8 cellular contexts compared by ENCODE assay signal in genomic region chrX:47233333-47234113, GRCh38. TPM values are rescaled to one million over a fixed set of nuclear protein-coding genes. Genes with fewer than 3 reads are reported as not detected.
DNase-seq lines count a peak whose midpoint lies in the region; ATAC-seq and TF ChIP-seq lines count a peak whose summit lies in the region.

No MANE protein-coding gene starts in this region.

- peak overlapping the region; percentile 88 for H3K4me3 Mint-ChIP-seq in activated T-cell treated with anti-CD3 and anti-CD28 coated beads, Interleukin-2, amount 50 U/mL, for 4 hours

- DNase-seq in DMS53 treated with DMSO at 0.1 percent for 48 hours (lab: John Stamatoyannopoulos, UW; ENCODE audit: unreplicated experiment), result peak; percentile 97
- DNase-seq in KBM-7, result peak; percentile 97
- DNase-seq in PC-9, result peak; percentile 83 to 85
- peak; percentile 96 for DNase-seq in activated T-cell treated with anti-CD3 and anti-CD28 coated beads, Interleukin-2, amount 50 U/mL, for 4 hours
- peak; percentile 98 for DNase-seq in esophagus muscularis mucosa (ENCODE audit: extremely low spot score)
- DNase-seq in stimulated activated CD8-positive, alpha-beta memory T cell treated with anti-CD3 and anti-CD28 coated beads, Interleukin-7, amount 100 ng/mL, for 24 hours (ENCODE audit: low read depth), result peak; percentile 76

- H3K9me2 ChIP-seq in PC-9 (ENCODE audit: insufficient read depth), result no peaks in the 10 kb centered on the region

- in situ Hi-C loops in KBM-7 (cut with MboI; ENCODE audit: low pct_unique_long_range_greater_than_20kb, low sequenced_read_pairs), result no loop called here

- CTCF ChIA-PET in PC-9 (lab: Charles Lee), result no interaction called here

- no peaks in the 10 kb centered on the region for H3K27me3 ChIP-seq in PC-9 (ENCODE audit: insufficient read depth, low read depth)
- no peaks in the 10 kb centered on the region for H3K27me3 ChIP-seq in esophagus muscularis mucosa
- no peaks in the 10 kb centered on the region for H3K27me3 ChIP-seq in muscle layer of duodenum (ENCODE audit: low read depth, low read length)

- H3K4me3 ChIP-seq in PC-9 (peak overlapping the region; percentile 62), esophagus muscularis mucosa (peak overlapping the region; percentile 61 to 66 (median 63)), muscle layer of duodenum (ENCODE audit: low read depth in 1 of 2, low read length in 2 of 2) (peak overlapping the region; percentile 59 to 70)

- POLR2A ChIA-PET in PC-9 (lab: Charles Lee; ENCODE audit: unreplicated experiment), result interaction anchor here (0.6 kb wide), 1 partner anchor 289 kb away, joined by 6 read pairs; no protein-coding TSS in a partner anchor

- peaks cover 22% of the 10 kb centered on the region for H3K79me2 ChIP-seq in PC-9 (ENCODE audit: low read depth)

- no peak for TF ChIP-seq POLR2A in esophagus muscularis mucosa (IDR thresholded peaks at IDR 0.05; ENCODE audit: low read depth)

- peak; percentile 42 for TF ChIP-seq EP300 in esophagus muscularis mucosa (IDR thresholded peaks at IDR 0.05)

- TF ChIP-seq CTCF in PC-9 (conservative IDR thresholded peaks at IDR 0.05), result no peak
- no peak for TF ChIP-seq CTCF in esophagus muscularis mucosa (IDR thresholded peaks at IDR 0.05)

- peak overlapping the region; percentile 96 for H3K27ac ChIP-seq in PC-9
- peak overlapping the region; percentile 89 to 96 (median 92) for H3K27ac ChIP-seq in esophagus muscularis mucosa (replicated peaks in 1 of 4)
- peak overlapping the region; percentile 96 for H3K27ac ChIP-seq in muscle layer of duodenum (ENCODE audit: low read length)

- WGBS in esophagus muscularis mucosa, result 23% methylated on average over 43 of the region's 51 CpGs

- H3K27me3 Mint-ChIP-seq in activated T-cell treated with anti-CD3 and anti-CD28 coated beads, Interleukin-2, amount 50 U/mL, for 4 hours (ENCODE audit: low read depth), result no peaks in the 10 kb centered on the region

- ATAC-seq in GM21723 (IDR thresholded peaks at IDR 0.05; ENCODE audit: unreplicated experiment), result peak; percentile 87
- ATAC-seq in activated T-cell treated with anti-CD3 and anti-CD28 coated beads, Interleukin-2, amount 50 U/mL, for 4 hours, result peak; percentile 90 to 91

- no peaks in the 10 kb centered on the region for H4K20me1 ChIP-seq in PC-9 (ENCODE audit: insufficient read depth)

- no peaks in the 10 kb centered on the region for H3K9me3 ChIP-seq in PC-9 (ENCODE audit: insufficient read depth, low read depth)
- no peaks in the 10 kb centered on the region for H3K9me3 ChIP-seq in esophagus muscularis mucosa
- H3K9me3 ChIP-seq in muscle layer of duodenum (ENCODE audit: control insufficient read depth in 1 of 2, low read length in 2 of 2), result no peaks in the 10 kb centered on the region

- intact Hi-C loops in PC-9 (cut with micrococcal nuclease; ENCODE audit: unreplicated experiment), result loop anchor here (1.0 to 5.0 kb wide), 3 partner anchors 15 to 129 kb away; partner anchors contain the start of gene CDK16
- intact Hi-C loops in esophagus muscularis mucosa (cut with DNase I), result no loop called here

- no TSS peak for BruUV-seq in PC-9 (replicated peaks; lab: Mats Ljungman, UMichigan)

- peaks cover 17% of the 10 kb centered on the region for H3K4me1 Mint-ChIP-seq in activated T-cell treated with anti-CD3 and anti-CD28 coated beads, Interleukin-2, amount 50 U/mL, for 4 hours (ENCODE audit: low read depth)

- peaks cover 8% of the 10 kb centered on the region for H3K36me3 Mint-ChIP-seq in activated T-cell treated with anti-CD3 and anti-CD28 coated beads, Interleukin-2, amount 50 U/mL, for 4 hours (ENCODE audit: insufficient read depth)

- no peaks in the 10 kb centered on the region for H3K4me1 ChIP-seq in PC-9 (replicated peaks; ENCODE audit: insufficient read depth)
- H3K4me1 ChIP-seq in esophagus muscularis mucosa, result peaks cover 0 to 30% (median 16%) of the 10 kb centered on the region in 4 donors
- peaks cover 5 to 10% of the 10 kb centered on the region in 2 donors for H3K4me1 ChIP-seq in muscle layer of duodenum (ENCODE audit: control insufficient read depth in 1 of 2, insufficient read depth in 2 of 2, low read length in 2 of 2)

- H3K36me3 ChIP-seq in PC-9 (ENCODE audit: low read depth) (no peaks in the 10 kb centered on the region), esophagus muscularis mucosa (peaks cover 3 to 14% (median 13%) of the 10 kb centered on the region in 4 donors), muscle layer of duodenum (ENCODE audit: control insufficient read depth in 1 of 2, insufficient read depth in 2 of 2, low read length in 2 of 2) (peaks cover under 1 to 2% of the 10 kb centered on the region in 2 donors)

- H3K9me3 Mint-ChIP-seq in activated T-cell treated with anti-CD3 and anti-CD28 coated beads, Interleukin-2, amount 50 U/mL, for 4 hours, result no peaks in the 10 kb centered on the region

- peak overlapping the region; percentile 66 for H3K4me2 ChIP-seq in PC-9

- no peaks in the 10 kb centered on the region for H3F3A ChIP-seq in PC-9 (ENCODE audit: insufficient read depth, low read depth)

- H2AFZ ChIP-seq in PC-9, result no peak overlapping the region

RNA-seq across cellular contexts. Expression of gene USP11, which starts 0.7 kb away (rescaled TPM):
- 25.3 and 30.9 TPM in 2 replicates for total RNA-seq in PC-9 (2021)
- 10 to 100 TPM; 13.5 to 18.8 (median 16.0) TPM for total RNA-seq in activated T-cell treated with anti-CD3 and anti-CD28 coated beads, Interleukin-2, amount 50 U/mL, for 4 hours
- total RNA-seq in esophagus muscularis mucosa, result 10 to 100 TPM; 23.3 to 44.1 (median 38.2) TPM

RNA-seq across cellular contexts. Expression of gene CDK16, which starts 15.0 kb away (rescaled TPM):
- total RNA-seq in PC-9 (2021) (67.7 and 82.1 TPM in 2 replicates), esophagus muscularis mucosa (10 to 100 TPM; 51.9 to 87.1 (median 65.4) TPM)
- total RNA-seq in activated T-cell treated with anti-CD3 and anti-CD28 coated beads, Interleukin-2, amount 50 U/mL, for 4 hours, result 10 to 100 TPM; 45.4 to 51.4 (median 49.4) TPM

RNA-seq across cellular contexts. Expression of gene UBA1, which starts 39.9 kb away (rescaled TPM):
- total RNA-seq in PC-9 (2021) (121 and 126 TPM in 2 replicates), esophagus muscularis mucosa (100 to 1,000 TPM; 125 to 218 (median 147) TPM)
- 100 to 1,000 TPM; 236 to 281 (median 254) TPM for total RNA-seq in activated T-cell treated with anti-CD3 and anti-CD28 coated beads, Interleukin-2, amount 50 U/mL, for 4 hours

Comparison
In these comparisons a context has a peak if more than half of its experiments do, and no peak if none do; other contexts are left out.
1. Peak in every context shown above with its lines: DNase-seq, ATAC-seq, H3K4me3 ChIP-seq and H3K27ac ChIP-seq.